In the genomic region with DNA sequence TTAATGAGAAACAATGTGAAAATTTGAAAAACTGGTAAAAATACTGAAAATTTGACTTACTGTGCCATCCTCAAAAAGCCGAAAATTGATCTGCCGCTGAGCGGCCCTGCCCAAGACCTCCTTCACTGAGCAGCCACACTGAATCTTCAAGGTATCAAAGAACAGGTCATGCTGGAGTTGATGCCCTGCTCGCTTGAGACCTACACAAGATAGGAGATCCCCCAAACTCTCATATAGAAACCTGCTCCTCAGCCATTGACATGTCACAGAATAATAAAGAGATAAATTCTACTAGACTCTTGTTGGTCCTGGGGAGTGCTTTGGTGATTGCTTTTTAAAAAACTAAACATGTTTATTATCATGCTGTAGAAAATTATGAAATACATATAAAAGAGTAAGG, we compare ENCODE assay signal across 24 cellular contexts. TPM values are rescaled to one million over a fixed set of nuclear protein-coding genes. Genes with fewer than 3 reads are reported as not detected.
A peak's percentile ranks its signal among the peaks of the same experiment; 100 is the strongest.
DNase-seq lines count a peak whose midpoint lies in the region; ATAC-seq and TF ChIP-seq lines count a peak whose summit lies in the region.
"Had no signal": no experiment of that assay in that cellular context is flagged by ENCODE, and none has a peak within 500 bp of the region (broad histone marks: within the 10 kb centered on the region; RNA-seq: fewer than 3 reads in every experiment).

No MANE protein-coding gene starts in this region.

- H3K4me3 ChIP-seq in Caco-2 (ENCODE audit: low read depth, low read length) (no peak overlapping the region), PC-9 (no peak overlapping the region)
- H3K4me3 ChIP-seq: A549; BLaER1 treated with 17β-estradiol and CSF1 and Interleukin-3, amounts not matched to agents 10 nM and 100 nM; GM12878 had no signal

- H3K9me3 ChIP-seq in Caco-2 (no peaks in the 10 kb centered on the region), PC-9 (ENCODE audit: insufficient read depth, low read depth) (no peaks in the 10 kb centered on the region)
- H3K9me3 ChIP-seq: A549; BLaER1 treated with 17β-estradiol and CSF1 and Interleukin-3, amounts not matched to agents 10 nM and 100 nM had no signal

- no peaks in the 10 kb centered on the region for H3K27me3 Mint-ChIP-seq in activated CD8-positive, alpha-beta memory T cell treated with anti-CD3 and anti-CD28 coated beads, Interleukin-2, amount 10 ng/mL, durations not matched to agents 7 days and 5 days
- H3K27me3 Mint-ChIP-seq in Caco-2 (ENCODE audit: insufficient read depth, unreplicated experiment), result no peaks in the 10 kb centered on the region
- H3K27me3 Mint-ChIP-seq: B cell; CD4-positive, alpha-beta T cell had no signal

- no peaks in the 10 kb centered on the region for H3K9me2 ChIP-seq in PC-9 (ENCODE audit: insufficient read depth)

- no peak for ATAC-seq in activated CD8-positive, alpha-beta memory T cell treated with anti-CD3 and anti-CD28 coated beads, Interleukin-2, amount 10 ng/mL, durations not matched to agents 7 days and 5 days
- ATAC-seq in HG02610 (IDR thresholded peaks at IDR 0.05; ENCODE audit: unreplicated experiment) (peak; percentile 68), GM18870 (IDR thresholded peaks at IDR 0.05; ENCODE audit: unreplicated experiment) (no peak), GM18867 (IDR thresholded peaks at IDR 0.05; ENCODE audit: unreplicated experiment) (no peak)
- ATAC-seq: A549; CD8-positive, alpha-beta T cell; GM12878 had no signal

- H3K27me3 ChIP-seq in Caco-2 (replicated peaks; ENCODE audit: control insufficient read depth, insufficient read depth, low read length) (no peaks in the 10 kb centered on the region), PC-9 (ENCODE audit: insufficient read depth, low read depth) (no peaks in the 10 kb centered on the region)
- H3K27me3 ChIP-seq: BLaER1 treated with 17β-estradiol and CSF1 and Interleukin-3, amounts not matched to agents 10 nM and 100 nM had no signal

- POLR2A ChIA-PET in Caco-2 (lab: Charles Lee), result interaction anchor here (0.5 to 1.2 kb wide), 3 partner anchors 16 to 158 kb away, joined by 3 read pairs; no protein-coding TSS in a partner anchor
- POLR2A ChIA-PET in PC-9 (lab: Charles Lee; ENCODE audit: unreplicated experiment), result no interaction called here

- intact Hi-C loops in Caco-2 (cut with micrococcal nuclease; ENCODE audit: unreplicated experiment), result loop anchor here (1.0 kb wide), 3 partner anchors 36 to 72 kb away; partner anchors contain the start of gene GLDC
- intact Hi-C loops in PC-9 (cut with micrococcal nuclease; ENCODE audit: unreplicated experiment), result no loop called here

- H3K36me3 ChIP-seq in Caco-2 (ENCODE audit: control insufficient read depth, insufficient read depth, low read length), result peaks cover 2% of the 10 kb centered on the region; the same call in 1 of the 2 replicates
- H3K36me3 ChIP-seq in PC-9 (ENCODE audit: low read depth), result no peaks in the 10 kb centered on the region

- H4K20me1 ChIP-seq in PC-9 (ENCODE audit: insufficient read depth), result no peaks in the 10 kb centered on the region
- H4K20me1 ChIP-seq: BLaER1 treated with 17β-estradiol and CSF1 and Interleukin-3, amounts not matched to agents 10 nM and 100 nM had no signal

- 0 out of 2 replicates have a peak overlapping the region, but pooled peaks have one; percentile 56 for H3K4me2 ChIP-seq in PC-9
- H3K4me2 ChIP-seq: A549; BLaER1 treated with 17β-estradiol and CSF1 and Interleukin-3, amounts not matched to agents 10 nM and 100 nM had no signal

- H2AFZ ChIP-seq in PC-9, result no peak overlapping the region

- peak; percentile 7 for DNase-seq in activated CD8-positive, alpha-beta memory T cell treated with anti-CD3 and anti-CD28 coated beads for 24 hours
- DNase-seq in activated CD8-positive, alpha-beta memory T cell treated with anti-CD3 and anti-CD28 coated beads, Interleukin-2, amount 10 ng/mL, durations not matched to agents 7 days and 5 days, result no peak
- DNase-seq in Caco-2 (no peak), PC-9 (no peak), NCI-H345 (lab: John Stamatoyannopoulos, UW) (no peak)
- DNase-seq: AML-193; CD4-positive, alpha-beta T cell; CD8-positive, alpha-beta T cell; DMS 273 treated with DMSO at 0.1 percent for 48 hours; DMS153; DMS53; DMS79; DND-41; EL; GDM1 had no signal

- peak overlapping the region; percentile 49; the same call in 1 of the 2 replicates for H3K27ac ChIP-seq in PC-9
- H3K27ac ChIP-seq: 22Rv1; A549; BLaER1 treated with 17β-estradiol and CSF1 and Interleukin-3, amounts not matched to agents 10 nM and 100 nM; C4-2B had no signal

- no peak overlapping the region for H3K27ac Mint-ChIP-seq in activated CD8-positive, alpha-beta memory T cell treated with anti-CD3 and anti-CD28 coated beads, Interleukin-2, amount 10 ng/mL, durations not matched to agents 7 days and 5 days
- peak overlapping the region; percentile 71 for H3K27ac Mint-ChIP-seq in Caco-2 (ENCODE audit: unreplicated experiment)
- H3K27ac Mint-ChIP-seq: B cell; CD4-positive, alpha-beta T cell; CD8-positive, alpha-beta T cell had no signal

- H3K4me1 Mint-ChIP-seq in activated CD8-positive, alpha-beta memory T cell treated with anti-CD3 and anti-CD28 coated beads, Interleukin-2, amount 10 ng/mL, durations not matched to agents 7 days and 5 days, result peaks cover 3% of the 10 kb centered on the region
- H3K4me1 Mint-ChIP-seq in Caco-2 (ENCODE audit: low read depth, unreplicated experiment), result peaks cover 58% of the 10 kb centered on the region

- BruUV-seq in Caco-2 (replicated peaks; lab: Mats Ljungman, UMichigan) (no TSS peak), PC-9 (replicated peaks; lab: Mats Ljungman, UMichigan) (no TSS peak)

- H3K79me2 ChIP-seq in PC-9 (ENCODE audit: low read depth), result no peaks in the 10 kb centered on the region

- CTCF ChIA-PET in activated CD8-positive, alpha-beta memory T cell treated with anti-CD3 and anti-CD28 coated beads, Interleukin-2, amount 10 ng/mL, durations not matched to agents 7 days and 5 days (lab: Charles Lee), result no interaction called here
- CTCF ChIA-PET in Caco-2 (lab: Charles Lee) (no interaction called here), PC-9 (lab: Charles Lee) (interaction anchor here (0.5 to 0.6 kb wide), 2 partner anchors 11 to 147 kb away, joined by 6 to 10 read pairs; no protein-coding TSS in a partner anchor)

- H3K4me1 ChIP-seq in Caco-2 (peaks cover 46% of the 10 kb centered on the region), PC-9 (replicated peaks; ENCODE audit: insufficient read depth) (peaks cover 30% of the 10 kb centered on the region)

- peaks cover 6% of the 10 kb centered on the region for H3K36me3 Mint-ChIP-seq in activated CD8-positive, alpha-beta memory T cell treated with anti-CD3 and anti-CD28 coated beads, Interleukin-2, amount 10 ng/mL, durations not matched to agents 7 days and 5 days
- H3K36me3 Mint-ChIP-seq in Caco-2 (ENCODE audit: insufficient read depth, unreplicated experiment), result peaks cover 92% of the 10 kb centered on the region
- H3K36me3 Mint-ChIP-seq: CD8-positive, alpha-beta T cell had no signal

- H3K4me3 Mint-ChIP-seq in activated CD8-positive, alpha-beta memory T cell treated with anti-CD3 and anti-CD28 coated beads, Interleukin-2, amount 10 ng/mL, durations not matched to agents 7 days and 5 days, result no peak overlapping the region
- peak overlapping the region; percentile 31 for H3K4me3 Mint-ChIP-seq in Caco-2 (ENCODE audit: unreplicated experiment)
- H3K4me3 Mint-ChIP-seq: B cell; CD4-positive, alpha-beta T cell; CD8-positive, alpha-beta T cell had no signal

- TF ChIP-seq CTCF in Caco-2 (IDR thresholded peaks at IDR 0.05; ENCODE audit: insufficient read depth in 1 of 2, low read depth in 1 of 2, low read length in 1 of 2, severe bottlenecking in 1 of 2, unreplicated experiment in 1 of 2) (no peak), PC-9 (conservative IDR thresholded peaks at IDR 0.05) (no peak)

- no peaks in the 10 kb centered on the region for H3K9me3 Mint-ChIP-seq in activated CD8-positive, alpha-beta memory T cell treated with anti-CD3 and anti-CD28 coated beads, Interleukin-2, amount 10 ng/mL, durations not matched to agents 7 days and 5 days (ENCODE audit: low read depth)
- H3K9me3 Mint-ChIP-seq in Caco-2 (ENCODE audit: unreplicated experiment), result no peaks in the 10 kb centered on the region
- H3K9me3 Mint-ChIP-seq: CD4-positive, alpha-beta T cell; CD8-positive, alpha-beta T cell had no signal

- peaks cover 18% of the 10 kb centered on the region for H3F3A ChIP-seq in PC-9 (ENCODE audit: insufficient read depth, low read depth)

RNA-seq across cellular contexts. Expression of gene GLDC, which starts 52.7 kb away (rescaled TPM):
- total RNA-seq in activated CD8-positive, alpha-beta memory T cell treated with anti-CD3 and anti-CD28 coated beads, Interleukin-2, amount 10 ng/mL, durations not matched to agents 7 days and 5 days, result 1 to 10 TPM; 5.8 to 6.3 TPM
- total RNA-seq in Caco-2 (2022) (276 and 320 TPM in 2 replicates), PC-9 (2021) (0.53 and 1.5 TPM in 2 replicates)
- total RNA-seq: CD4-positive, alpha-beta T cell; CD8-positive, alpha-beta T cell had no signal

Comparison
In these comparisons a context has a peak if more than half of its experiments do, and no peak if none do; other contexts are left out.
1. RNA of gene GLDC, which starts 52.7 kb away (total RNA-seq): 276 to 320 TPM in Caco-2; 5.8 to 6.3 TPM in activated CD8-positive, alpha-beta memory T cell treated with anti-CD3 and anti-CD28 coated beads, Interleukin-2, amount 10 ng/mL, durations not matched to agents 7 days and 5 days and 0.53 to 1.5 TPM in PC-9; every median in the first group is over 10 times any median in the second.